9 cellular contexts compared by ENCODE assay signal in genomic region chr13:60654405-60654804, GRCh38.
DNase-seq lines count a peak whose midpoint lies in the region; ATAC-seq lines count a peak whose summit lies in the region.
"Had no signal": no experiment of that assay in that cellular context is flagged by ENCODE, and none has a peak within 500 bp of the region (broad histone marks: within the 10 kb centered on the region; RNA-seq: fewer than 3 reads in every experiment).

No MANE protein-coding gene starts in this region.

- H3K4me1 ChIP-seq in right cardiac atrium (ENCODE audit: control insufficient read depth, insufficient read depth, low read length) (no peaks in the 10 kb centered on the region), aorta (ENCODE audit: control insufficient read depth in 1 of 2, insufficient read depth in 2 of 2, low read length in 2 of 2) (no peaks in the 10 kb centered on the region)

- POLR2A ChIA-PET in activated CD4-positive, alpha-beta T cell treated with anti-CD3 and anti-CD28 coated beads for 36 hours (lab: Charles Lee) = no interaction called here

- H3K36me3 ChIP-seq in aorta (ENCODE audit: control insufficient read depth in 1 of 2, insufficient read depth in 2 of 2, low read length in 1 of 2) = no peaks in the 10 kb centered on the region

- H3K4me3 ChIP-seq in right cardiac atrium (ENCODE audit: low read length) (no peak overlapping the region), aorta (ENCODE audit: low read length in 2 of 2) (no peak overlapping the region)

- H3K27ac ChIP-seq in right cardiac atrium (ENCODE audit: low read length) = no peak overlapping the region
- H3K27ac ChIP-seq in aorta (ENCODE audit: low read depth in 1 of 2, low read length in 2 of 2) = no peak overlapping the region

- H3K9me3 ChIP-seq in right cardiac atrium (ENCODE audit: control insufficient read depth, low read length) = no peaks in the 10 kb centered on the region
- H3K9me3 ChIP-seq in aorta (ENCODE audit: control insufficient read depth, low read length) = no peaks in the 10 kb centered on the region

- ATAC-seq in activated CD4-positive, alpha-beta T cell treated with anti-CD3 and anti-CD28 coated beads for 36 hours = no peak
- ATAC-seq in right cardiac atrium = peak; percentile 73 to 83
- ATAC-seq in aorta (ENCODE audit: low FRiP score) = peak; percentile 63
- no peak for ATAC-seq in HG03520 (IDR thresholded peaks at IDR 0.05; ENCODE audit: unreplicated experiment)
- no peak for ATAC-seq in HG02884 (IDR thresholded peaks at IDR 0.05; ENCODE audit: unreplicated experiment)

- CTCF ChIA-PET in activated CD4-positive, alpha-beta T cell treated with anti-CD3 and anti-CD28 coated beads for 36 hours (lab: Charles Lee) = no interaction called here

- 11% methylated on average over 1 of the region's 1 CpG for WGBS in right cardiac atrium
- WGBS in aorta, 2 donors = 4 to 5% methylated on average over 1 of the region's 1 CpG

- H3K9me3 Mint-ChIP-seq in activated CD4-positive, alpha-beta T cell treated with anti-CD3 and anti-CD28 coated beads for 36 hours (ENCODE audit: low read depth) = peaks cover 1% of the 10 kb centered on the region

- no peaks in the 10 kb centered on the region for H3K4me1 Mint-ChIP-seq in activated CD4-positive, alpha-beta T cell treated with anti-CD3 and anti-CD28 coated beads for 36 hours

- H3K36me3 Mint-ChIP-seq in activated CD4-positive, alpha-beta T cell treated with anti-CD3 and anti-CD28 coated beads for 36 hours (ENCODE audit: low read depth) = no peaks in the 10 kb centered on the region

- H3K27me3 ChIP-seq in right cardiac atrium (ENCODE audit: control insufficient read depth, insufficient read depth) (no peaks in the 10 kb centered on the region), aorta (ENCODE audit: control insufficient read depth in 1 of 2, insufficient read depth in 2 of 2, low read length in 1 of 2) (no peaks in the 10 kb centered on the region)

- H3K4me3 Mint-ChIP-seq in activated CD4-positive, alpha-beta T cell treated with anti-CD3 and anti-CD28 coated beads for 36 hours = no peak overlapping the region

- H3K27me3 Mint-ChIP-seq in activated CD4-positive, alpha-beta T cell treated with anti-CD3 and anti-CD28 coated beads for 36 hours = no peaks in the 10 kb centered on the region

- intact Hi-C loops in activated CD4-positive, alpha-beta T cell treated with anti-CD3 and anti-CD28 coated beads for 36 hours (cut with DNase I, micrococcal nuclease) = no loop called here
- intact Hi-C loops in right cardiac atrium (cut with DNase I) = loop anchor here in 2 of 4 donors (10.0 kb wide), 2 partner anchors 760 to 770 kb away; partner anchors contain the start of gene PCDH20 (in 1 of the 2)
- intact Hi-C loops in aorta (cut with DNase I) = no loop called here

- no peak overlapping the region for H3K27ac Mint-ChIP-seq in activated CD4-positive, alpha-beta T cell treated with anti-CD3 and anti-CD28 coated beads for 36 hours

- DNase-seq in activated CD4-positive, alpha-beta T cell treated with anti-CD3 and anti-CD28 coated beads for 36 hours = peak; percentile 7
- DNase-seq in activated CD4-positive, alpha-beta T cell treated with anti-CD3 and anti-CD28 coated beads, Interleukin-2, amount 50 U/mL, for 48 hours = no peak
- DNase-seq in UCSD-AML1 (lab: John Stamatoyannopoulos, UW; ENCODE audit: unreplicated experiment) (peak; percentile 5), right cardiac atrium (peak; percentile 48 to 79 (median 74)), aorta (peak; percentile 42 to 79), CD1c-positive myeloid dendritic cell (ENCODE audit: extremely low spot score) (no peak)
- DNase-seq: stimulated activated naive CD4-positive, alpha-beta T cell had no signal

Comparison
In these comparisons a context has a peak if more than half of its experiments do, and no peak if none do; other contexts are left out.
1. DNase-seq: peak in activated CD4-positive, alpha-beta T cell treated with anti-CD3 and anti-CD28 coated beads for 36 hours (single experiment), UCSD-AML1 (single experiment), right cardiac atrium (3 of 3) and aorta (2 of 2); none in activated CD4-positive, alpha-beta T cell treated with anti-CD3 and anti-CD28 coated beads, Interleukin-2, amount 50 U/mL, for 48 hours (0 of 2) and CD1c-positive myeloid dendritic cell (single experiment).
2. ATAC-seq: peak in right cardiac atrium (2 of 2) and aorta (single experiment); none in activated CD4-positive, alpha-beta T cell treated with anti-CD3 and anti-CD28 coated beads for 36 hours (single experiment), HG03520 (single experiment) and HG02884 (single experiment).